Comparison of ENCODE assay signal across 10 cellular contexts in genomic region chr17:1193300-1193699, GRCh38.
"Had no signal": no experiment of that assay in that cellular context is flagged by ENCODE, and none has a peak within 500 bp of the region (broad histone marks: within the 10 kb centered on the region; RNA-seq: fewer than 3 reads in every experiment).

No MANE protein-coding gene starts in this region.

- DNase-seq: activated CD4-positive, alpha-beta T cell treated with anti-CD3 and anti-CD28 coated beads, Interleukin-2, amount 50 U/mL, for 48 hours; activated CD4-positive, CD25-positive, alpha-beta regulatory T cell treated with anti-CD3 and anti-CD28 coated beads, Interleukin-2, amount 50 U/mL, for 72 hours; activated effector memory CD4-positive, alpha-beta T cell treated with anti-CD3 and anti-CD28 coated beads, Interleukin-2, amount 50 U/mL, for 16 hours; activated naive CD8-positive, alpha-beta T cell treated with anti-CD3 and anti-CD28 coated beads for 36 hours; activated T-cell treated with anti-CD3 and anti-CD28 coated beads, Interleukin-2, amount 50 U/mL, for 4 hours; glutamatergic neuron; stimulated activated CD4-positive, alpha-beta T cell treated with anti-CD3 and anti-CD28 coated beads, Interleukin-15, amount 100 ng/mL, for 24 hours; stimulated activated CD4-positive, alpha-beta T cell treated with anti-CD3 and anti-CD28 coated beads, Interleukin-4, amount 100 ng/mL, for 24 hours; upper lobe of left lung had no signal

- H3K9me3 ChIP-seq: upper lobe of left lung had no signal

- H3K27me3 ChIP-seq: upper lobe of left lung had no signal

- H3K36me3 ChIP-seq: upper lobe of left lung had no signal

- H3K4me3 ChIP-seq: dorsolateral prefrontal cortex, upper lobe of left lung had no signal

- ATAC-seq: activated T-cell treated with anti-CD3 and anti-CD28 coated beads, Interleukin-2, amount 50 U/mL, for 4 hours had no signal

- H3K27ac ChIP-seq: upper lobe of left lung had no signal
